In genomic region chr2:74504591-74504990, GRCh38 we compare ENCODE assay signal across 15 cellular contexts. TPM values are rescaled to one million over a fixed set of nuclear protein-coding genes. Genes with fewer than 3 reads are reported as not detected.
DNase-seq lines count a peak whose midpoint lies in the region; ATAC-seq and TF ChIP-seq lines count a peak whose summit lies in the region.
"Had no signal": no experiment of that assay in that cellular context is flagged by ENCODE, and none has a peak within 500 bp of the region (broad histone marks: within the 10 kb centered on the region; RNA-seq: fewer than 3 reads in every experiment).

No MANE protein-coding gene starts in this region.

- H3K27me3 ChIP-seq in RWPE2 (ENCODE audit: insufficient read depth, poor library complexity, severe bottlenecking) (peaks cover 4% of the 10 kb centered on the region), neural progenitor cell (peaks cover 82% of the 10 kb centered on the region)

- H3K4me3 Mint-ChIP-seq in Calu3 (ENCODE audit: low read depth, unreplicated experiment) (peak overlapping the region; percentile 84), neural progenitor cell (peak overlapping the region; percentile 25)

- H2AFZ ChIP-seq in neural progenitor cell (replicated peaks): no peak overlapping the region

- no peak for DNase-seq in Calu3
- no peak for DNase-seq in RWPE2 (ENCODE audit: low spot score)
- no peak for DNase-seq in epithelial cell of proximal tubule (ENCODE audit: low read depth)
- DNase-seq in neural progenitor cell (ENCODE audit: low spot score): no peak
- no peak for DNase-seq in caudate nucleus (lab: John Stamatoyannopoulos, UW)
- no peak for DNase-seq in COLO829 (ENCODE audit: low spot score)
- DNase-seq: activated CD8-positive, alpha-beta memory T cell treated with anti-CD3 and anti-CD28 coated beads, Interleukin-2, amount 10 ng/mL, durations not matched to agents 7 days and 5 days; NCI-H1105; OCI-M1; transverse colon had no signal

- peaks cover 13% of the 10 kb centered on the region for H3K79me2 ChIP-seq in neural progenitor cell (ENCODE audit: low read depth)

- intact Hi-C loops in Calu3 (cut with micrococcal nuclease; ENCODE audit: unreplicated experiment): no loop called here

- CTCF ChIA-PET in Calu3 (lab: Charles Lee): no interaction called here

- H3K4me2 ChIP-seq in neural progenitor cell: no peak overlapping the region

- BruUV-seq in Calu3 (replicated peaks; lab: Mats Ljungman, UMichigan): TSS peak; percentile 42

- H3K9ac ChIP-seq in neural progenitor cell: no peak overlapping the region

- peaks cover 45% of the 10 kb centered on the region for H3F3A ChIP-seq in neural progenitor cell (ENCODE audit: low read depth)

- H3K27ac ChIP-seq in RWPE2 (ENCODE audit: poor library complexity, severe bottlenecking) (peak overlapping the region; percentile 17), neural progenitor cell (no peak overlapping the region), caudate nucleus (ENCODE audit: low read depth, low read length) (no peak overlapping the region)
- H3K27ac ChIP-seq: epithelial cell of prostate had no signal

- ATAC-seq in RWPE2 (ENCODE audit: low read depth) (no peak), HG03571 (IDR thresholded peaks at IDR 0.05; ENCODE audit: unreplicated experiment) (no peak)
- ATAC-seq in activated CD4-positive, CD25-positive, alpha-beta regulatory T cell treated with anti-CD3 and anti-CD28 coated beads, Interleukin-2, amount 50 U/mL, for 24 hours: no peak
- ATAC-seq: activated CD8-positive, alpha-beta memory T cell treated with anti-CD3 and anti-CD28 coated beads, Interleukin-2, amount 10 ng/mL, durations not matched to agents 7 days and 5 days had no signal

- peaks cover 11% of the 10 kb centered on the region for H3K27me3 Mint-ChIP-seq in Calu3 (ENCODE audit: unreplicated experiment)
- peaks cover 72% of the 10 kb centered on the region for H3K27me3 Mint-ChIP-seq in neural progenitor cell (ENCODE audit: insufficient read depth, low read depth)

- H3K36me3 Mint-ChIP-seq in Calu3 (ENCODE audit: insufficient read depth, unreplicated experiment) (peaks cover 60% of the 10 kb centered on the region), neural progenitor cell (peaks cover 21% of the 10 kb centered on the region)

- H3K4me3 ChIP-seq in RWPE2 (ENCODE audit: severe bottlenecking) (no peak overlapping the region), epithelial cell of proximal tubule (ENCODE audit: low read depth, low read length) (peak overlapping the region; percentile 94), neural progenitor cell (no peak overlapping the region)

- peaks cover 21% of the 10 kb centered on the region for H4K20me1 ChIP-seq in neural progenitor cell (ENCODE audit: low read depth)

- peaks cover 41% of the 10 kb centered on the region for H3K4me1 Mint-ChIP-seq in Calu3 (ENCODE audit: low read depth, unreplicated experiment)
- peaks cover 44% of the 10 kb centered on the region for H3K4me1 Mint-ChIP-seq in neural progenitor cell

- H3K9me3 Mint-ChIP-seq in Calu3 (ENCODE audit: low read depth, unreplicated experiment): no peaks in the 10 kb centered on the region
- H3K9me3 Mint-ChIP-seq in neural progenitor cell: peaks cover 2% of the 10 kb centered on the region

- H3K27ac Mint-ChIP-seq in Calu3 (ENCODE audit: unreplicated experiment) (peak overlapping the region; percentile 27), neural progenitor cell (no peak overlapping the region)
- H3K27ac Mint-ChIP-seq: activated CD8-positive, alpha-beta memory T cell treated with anti-CD3 and anti-CD28 coated beads, Interleukin-2, amount 10 ng/mL, durations not matched to agents 7 days and 5 days had no signal

- H3K9me3 ChIP-seq in RWPE2 (ENCODE audit: severe bottlenecking) (no peaks in the 10 kb centered on the region), neural progenitor cell (ENCODE audit: low read depth) (no peaks in the 10 kb centered on the region)
- H3K9me3 ChIP-seq: right atrium auricular region, transverse colon had no signal

- no peak for TF ChIP-seq CTCF in Calu3 (IDR thresholded peaks at IDR 0.05; ENCODE audit: unreplicated experiment)
- TF ChIP-seq CTCF in RWPE2 (IDR thresholded peaks at IDR 0.05; ENCODE audit: poor library complexity, severe bottlenecking): no peak
- TF ChIP-seq CTCF in epithelial cell of proximal tubule (conservative IDR thresholded peaks at IDR 0.05; ENCODE audit: low read depth, low read length): no peak
- no peak for TF ChIP-seq CTCF in neural progenitor cell (IDR thresholded peaks at IDR 0.05)

- H3K36me3 ChIP-seq in RWPE2 (ENCODE audit: low read depth) (peaks cover 19% of the 10 kb centered on the region), neural progenitor cell (no peaks in the 10 kb centered on the region)
- H3K36me3 ChIP-seq: transverse colon had no signal

- H3K4me1 ChIP-seq in RWPE2 (ENCODE audit: insufficient read depth, poor library complexity, severe bottlenecking) (peaks cover 5% of the 10 kb centered on the region), neural progenitor cell (peaks cover 23% of the 10 kb centered on the region)

RNA-seq across cellular contexts. Expression of gene PCGF1, which starts 2.9 kb away (rescaled TPM):
- total RNA-seq in Calu3 (2022): 25.9 TPM in 2 replicates
- 16.3 and 21.6 TPM in 2 replicates for total RNA-seq in epithelial cell of proximal tubule
- 10.9 and 13.8 TPM in 2 replicates for total RNA-seq in neural progenitor cell (ENCODE audit: low replicate concordance)

RNA-seq across cellular contexts. Expression of gene LBX2, which starts 5.2 kb away (rescaled TPM):
- total RNA-seq in Calu3 (2022) (3.0 and 3.5 TPM in 2 replicates), epithelial cell of proximal tubule (1.3 and 1.7 TPM in 2 replicates), neural progenitor cell (ENCODE audit: low replicate concordance) (0.12 TPM in 1 of 2 replicates, not detected in the other)

RNA-seq across cellular contexts. Expression of gene TLX2, which starts 9.7 kb away (rescaled TPM):
- not detected in 2 replicates for total RNA-seq in Calu3 (2022)
- not detected in 2 replicates for total RNA-seq in epithelial cell of proximal tubule
- not detected in 2 replicates for total RNA-seq in neural progenitor cell (ENCODE audit: low replicate concordance)
- total RNA-seq: HT1080, right atrium auricular region had no signal

RNA-seq across cellular contexts. Expression of gene DQX1, which starts 21.4 kb away (rescaled TPM):
- total RNA-seq in Calu3 (2022) (0.14 TPM in 1 of 2 replicates, not detected in the other), epithelial cell of proximal tubule (not detected in 2 replicates), neural progenitor cell (ENCODE audit: low replicate concordance) (0.11 and 0.71 TPM in 2 replicates)
- total RNA-seq: right atrium auricular region had no signal

RNA-seq across cellular contexts. Expression of gene TTC31, which starts 21.7 kb away (rescaled TPM):
- 26.2 and 32.9 TPM in 2 replicates for total RNA-seq in Calu3 (2022)
- 13.5 and 20.9 TPM in 2 replicates for total RNA-seq in epithelial cell of proximal tubule
- total RNA-seq in neural progenitor cell (ENCODE audit: low replicate concordance): 22.6 and 41.1 TPM in 2 replicates
